In the genomic region with DNA sequence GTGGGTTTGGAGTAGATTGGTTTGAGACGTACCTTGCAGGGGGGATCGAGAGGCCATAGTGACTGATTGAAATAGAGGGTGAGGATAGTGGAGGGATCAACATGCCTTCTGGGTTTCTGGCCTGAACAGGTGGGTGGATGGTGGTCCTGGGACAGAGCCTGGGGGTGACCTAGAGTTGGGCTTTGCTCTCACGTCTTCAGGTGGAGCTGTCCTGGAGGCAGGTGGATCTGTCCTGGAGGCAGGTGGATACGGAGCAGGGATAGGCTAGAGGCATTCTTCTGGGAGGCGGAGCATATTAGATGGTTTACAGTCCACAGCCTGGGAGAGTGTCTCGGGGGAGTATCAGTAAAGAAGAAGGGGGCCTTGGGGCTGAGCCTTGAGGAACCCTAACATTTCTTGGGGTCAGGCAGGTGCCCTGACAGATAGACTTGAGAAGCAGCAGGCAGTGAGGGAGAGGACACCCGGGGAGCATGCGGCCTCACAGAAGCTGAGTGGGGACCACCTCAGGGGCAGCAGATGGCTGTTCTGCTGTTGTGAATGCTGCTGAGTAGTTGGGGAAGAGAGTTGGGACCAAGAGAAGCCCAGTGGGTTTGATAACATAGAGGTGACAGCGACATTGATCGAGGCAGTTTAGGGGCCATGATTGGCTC, we compare ENCODE assay signal across 10 cellular contexts. TPM values are rescaled to one million over a fixed set of nuclear protein-coding genes. Genes with fewer than 3 reads are reported as not detected.
DNase-seq lines count a peak whose midpoint lies in the region; ATAC-seq and TF ChIP-seq lines count a peak whose summit lies in the region.
"Had no signal": no experiment of that assay in that cellular context is flagged by ENCODE, and none has a peak within 500 bp of the region (broad histone marks: within the 10 kb centered on the region; RNA-seq: fewer than 3 reads in every experiment).

No MANE protein-coding gene starts in this region.

- no peaks in the 10 kb centered on the region for H3K9me2 ChIP-seq in SU-DHL-6 (replicated peaks; ENCODE audit: insufficient read depth, low read length)

- H3K4me1 ChIP-seq in ES-I3 (ENCODE audit: insufficient read depth, low read length) (peaks cover 11% of the 10 kb centered on the region; the same call in 1 of the 2 replicates), parathyroid adenoma (peaks cover 18% of the 10 kb centered on the region)

- H3K4me2 ChIP-seq in SU-DHL-6 (ENCODE audit: low read depth, low read length, poor library complexity, severe bottlenecking) (peak overlapping the region; percentile 88), parathyroid adenoma (ENCODE audit: low read length) (peak overlapping the region; percentile 75)

- H2AFZ ChIP-seq in SU-DHL-6 (ENCODE audit: low read depth, low read length, severe bottlenecking) (no peak overlapping the region), parathyroid adenoma (no peak overlapping the region)

- no peak for ATAC-seq in HG03378 (IDR thresholded peaks at IDR 0.05; ENCODE audit: unreplicated experiment)
- ATAC-seq in HG02588 (IDR thresholded peaks at IDR 0.05; ENCODE audit: unreplicated experiment) = no peak

- peaks cover 16% of the 10 kb centered on the region for H3F3A ChIP-seq in SU-DHL-6 (ENCODE audit: insufficient read depth)

- H3K27ac ChIP-seq in SU-DHL-6 (ENCODE audit: low read depth, low read length) (no peak overlapping the region), parathyroid adenoma (no peak overlapping the region), caudate nucleus (ENCODE audit: low read depth, low read length) (no peak overlapping the region)
- H3K27ac ChIP-seq: ovary had no signal

- peak overlapping the region; percentile 94 for H3K4me3 ChIP-seq in SU-DHL-6 (ENCODE audit: insufficient read depth, low read length, poor library complexity, severe bottlenecking)
- peak overlapping the region; percentile 99 for H3K4me3 ChIP-seq in epithelial cell of proximal tubule (ENCODE audit: low read depth, low read length)
- peak overlapping the region; percentile 83 for H3K4me3 ChIP-seq in parathyroid adenoma (ENCODE audit: low read depth, low read length)

- H3K79me2 ChIP-seq in SU-DHL-6 (ENCODE audit: insufficient read depth, low read length) (peaks cover 53% of the 10 kb centered on the region), parathyroid adenoma (peaks cover 48% of the 10 kb centered on the region)

- H3K36me3 ChIP-seq in ES-I3 (ENCODE audit: insufficient read depth, low read length) (no peaks in the 10 kb centered on the region; the same call in 1 of the 2 replicates), SU-DHL-6 (ENCODE audit: low read length) (no peaks in the 10 kb centered on the region), parathyroid adenoma (ENCODE audit: control insufficient read depth, insufficient read depth, low read length) (no peaks in the 10 kb centered on the region)
- H3K36me3 ChIP-seq: ovary had no signal

- no peaks in the 10 kb centered on the region for H3K9me3 ChIP-seq in ES-I3 (ENCODE audit: control insufficient read depth, insufficient read depth, low read length)
- no peaks in the 10 kb centered on the region for H3K9me3 ChIP-seq in SU-DHL-6 (ENCODE audit: insufficient read depth, low read length)
- no peaks in the 10 kb centered on the region for H3K9me3 ChIP-seq in parathyroid adenoma (ENCODE audit: control insufficient read depth, low read length)
- H3K9me3 ChIP-seq: ovary had no signal

- H3K9ac ChIP-seq in ES-I3 (ENCODE audit: low read depth, low read length) = peak overlapping the region; percentile 96; the same call in 1 of the 2 replicates
- peak overlapping the region; percentile 90 for H3K9ac ChIP-seq in SU-DHL-6 (ENCODE audit: low read length)
- H3K9ac ChIP-seq in parathyroid adenoma = no peak overlapping the region

- TF ChIP-seq CTCF in SU-DHL-6 (IDR thresholded peaks at IDR 0.05; ENCODE audit: insufficient read depth, low read length, poor library complexity, severe bottlenecking) = no peak
- no peak for TF ChIP-seq CTCF in epithelial cell of proximal tubule (conservative IDR thresholded peaks at IDR 0.05; ENCODE audit: low read depth, low read length)
- no peak for TF ChIP-seq CTCF in parathyroid adenoma (IDR thresholded peaks at IDR 0.05)

- H4K20me1 ChIP-seq in SU-DHL-6 (ENCODE audit: low read depth, low read length) = peaks cover 7% of the 10 kb centered on the region; the same call in 1 of the 2 replicates

- H3K27me3 ChIP-seq in SU-DHL-6 (ENCODE audit: low read length) (no peaks in the 10 kb centered on the region), parathyroid adenoma (ENCODE audit: control insufficient read depth, insufficient read depth, low read length) (no peaks in the 10 kb centered on the region)
- H3K27me3 ChIP-seq: ovary had no signal

- DNase-seq in epithelial cell of proximal tubule (ENCODE audit: low read depth) (no peak), D341Med (ENCODE audit: low spot score) (no peak), caudate nucleus (lab: John Stamatoyannopoulos, UW) (no peak)
- DNase-seq: anterior cingulate cortex had no signal

RNA-seq across cellular contexts. Expression of gene CAPN10, which starts 1.6 kb away (rescaled TPM):
- 25.2 and 31.9 TPM in 2 replicates for total RNA-seq in epithelial cell of proximal tubule

RNA-seq across cellular contexts. Expression of gene RNPEPL1, which starts 19.8 kb away (rescaled TPM):
- 31.2 and 53.4 TPM in 2 replicates for total RNA-seq in epithelial cell of proximal tubule

RNA-seq across cellular contexts. Expression of gene DUSP28, which starts 28.0 kb away (rescaled TPM):
- 2.0 and 6.3 TPM in 2 replicates for total RNA-seq in epithelial cell of proximal tubule

RNA-seq across cellular contexts. Expression of gene ANKMY1, which starts 30.3 kb away (rescaled TPM):
- 4.0 and 9.1 TPM in 2 replicates for total RNA-seq in epithelial cell of proximal tubule

RNA-seq across cellular contexts. Expression of gene GPR35, which starts 37.1 kb away (rescaled TPM):
- total RNA-seq in epithelial cell of proximal tubule = not detected in 2 replicates
